8 cellular contexts compared by ENCODE assay signal in the genomic region with DNA sequence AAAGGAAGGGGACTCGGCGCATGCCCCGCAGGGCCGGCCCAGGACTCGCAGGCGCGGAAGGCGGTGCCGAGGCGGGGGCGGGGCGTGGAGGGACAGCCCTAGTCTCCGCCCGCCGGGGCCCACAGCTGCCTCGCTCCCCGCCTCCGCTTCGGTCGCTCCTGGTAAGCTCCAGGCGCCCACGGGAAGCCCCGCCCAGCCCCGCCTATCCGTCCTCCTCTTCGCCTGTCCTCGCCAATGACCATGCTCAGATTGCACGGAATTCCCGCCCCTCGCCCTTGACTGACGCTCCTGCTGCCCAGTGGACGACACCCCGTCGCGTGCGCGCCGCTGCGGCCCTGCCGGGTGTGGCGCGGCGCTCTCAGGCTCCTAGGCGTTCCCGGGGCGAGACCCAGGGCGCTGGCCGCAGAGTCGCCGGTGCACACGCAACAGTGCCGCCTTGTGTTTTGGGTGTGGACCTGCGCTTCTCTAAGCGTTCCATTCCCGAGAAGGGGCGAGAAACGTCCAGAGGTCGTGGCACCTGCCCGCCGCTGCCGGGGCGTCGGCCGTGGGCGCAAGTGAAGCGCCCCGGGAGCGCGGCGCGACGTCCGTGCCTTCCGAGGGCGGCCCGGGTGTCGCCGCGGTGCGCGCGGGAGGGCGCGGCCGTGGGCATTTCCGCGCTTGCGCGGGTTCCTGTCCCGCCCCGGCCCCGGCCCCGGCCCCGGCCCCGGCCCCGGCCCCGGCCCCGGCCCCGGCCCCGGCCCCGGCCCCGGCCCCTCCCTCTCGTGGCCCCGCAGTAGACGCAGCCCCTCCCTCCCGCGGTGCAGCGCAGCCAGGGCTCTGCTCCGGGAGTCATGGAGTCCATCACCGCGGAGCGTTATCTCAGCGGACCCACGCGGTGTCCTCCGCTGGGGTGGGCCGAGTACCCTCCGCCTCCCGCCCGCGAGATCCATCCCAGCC. TPM values are rescaled to one million over a fixed set of nuclear protein-coding genes. Genes with fewer than 3 reads are reported as not detected.
DNase-seq lines count a peak whose midpoint lies in the region; ATAC-seq, FAIRE-seq and TF ChIP-seq lines count a peak whose summit lies in the region.
"Not testable (repeated sequence)": the region's sequence is repeated elsewhere in the genome, so short reads cannot be mapped to it uniquely, and the experiment has no call there.

No MANE protein-coding gene starts in this region.

- CTCF ChIA-PET in T-cell (lab: Charles Lee), result not testable (repeated sequence)

- not testable (repeated sequence) for H3K27me3 ChIP-seq in bronchial epithelial cell (ENCODE audit: control insufficient read depth, insufficient read depth, low read length); left lung; tibial artery

- POLR2A ChIA-PET in T-cell (lab: Charles Lee), result not testable (repeated sequence)

- not testable (repeated sequence) for H3K27ac Mint-ChIP-seq in T-cell

- TF ChIP-seq CTCF in bronchial epithelial cell (IDR thresholded peaks at IDR 0.05; ENCODE audit: insufficient read depth, low read length, severe bottlenecking); left lung (IDR thresholded peaks at IDR 0.05); tibial artery (IDR thresholded peaks at IDR 0.05): not testable (repeated sequence)

- not testable (repeated sequence) for H3K4me3 ChIP-seq in bronchial epithelial cell (ENCODE audit: low read depth, low read length); left lung
- peak overlapping the region; percentile 32 to 42 for H3K4me3 ChIP-seq in tibial artery

- H3K36me3 Mint-ChIP-seq in T-cell, result not testable (repeated sequence)

- H3K4me3 Mint-ChIP-seq in T-cell, result not testable (repeated sequence)

- not testable (repeated sequence) for H3K27me3 Mint-ChIP-seq in T-cell

- FAIRE-seq in bronchial epithelial cell (lab: Jason Lieb, UNC), result peak; percentile 82

- H3K36me3 ChIP-seq in bronchial epithelial cell (ENCODE audit: control insufficient read depth, insufficient read depth, low read length); left lung; tibial artery: not testable (repeated sequence)

- intact Hi-C loops in left lung (cut with DNase I); tibial artery (cut with DNase I; ENCODE audit: low total_unique reads): not testable (repeated sequence)

- H3K27ac ChIP-seq in left lung, result peak overlapping the region; percentile 62 to 68
- peak overlapping the region in 1 of 2 donors; percentile 64 for H3K27ac ChIP-seq in tibial artery

- ATAC-seq in GM18499 (IDR thresholded peaks at IDR 0.05; ENCODE audit: insufficient read depth, unreplicated experiment) (peak; percentile 42), GM19452 (IDR thresholded peaks at IDR 0.05; ENCODE audit: unreplicated experiment) (peak; percentile 64), HG02623 (IDR thresholded peaks at IDR 0.05; ENCODE audit: unreplicated experiment) (peak; percentile 72), HG03175 (IDR thresholded peaks at IDR 0.05; ENCODE audit: unreplicated experiment) (peak; percentile 76), T-cell (replicated peaks in 1 of 4) (peak; percentile 74 to 82 (median 76)), left lung (peak; percentile 87)

- not testable (repeated sequence) for H3K9me3 Mint-ChIP-seq in T-cell

- not testable (repeated sequence) for H3K4me1 ChIP-seq in left lung, tibial artery

- H3K4me1 Mint-ChIP-seq in T-cell, result not testable (repeated sequence)

- not testable (repeated sequence) for H3K9me3 ChIP-seq in left lung, tibial artery

- DNase-seq in T-cell, result peak in 2 of 34 experiments; percentile 36 to 56
- not testable (repeated sequence) for DNase-seq in bronchial epithelial cell (ENCODE audit: low read depth); left lung
- DNase-seq in tibial artery, result peak in 1 of 2 donors; percentile 32

RNA-seq across cellular contexts. Expression of gene RPL10, which starts 8.1 kb away (rescaled TPM):
- total RNA-seq in T-cell (1,000 to 10,000 TPM; 5,175 to 6,006 (median 5,765) TPM), bronchial epithelial cell (2,240 and 6,023 TPM in 2 replicates), left lung (1,000 to 10,000 TPM; 2,309 to 2,455 TPM)

RNA-seq across cellular contexts. Expression of gene EMD, which starts 11.0 kb away (rescaled TPM):
- total RNA-seq in T-cell (100 to 1,000 TPM in 2 of 5 donors, 10 to 100 TPM in 3; 73.4 to 136 (median 80.4) TPM), bronchial epithelial cell (16.1 and 27.3 TPM in 2 replicates), left lung (10 to 100 TPM; 50.1 to 56.6 TPM)

RNA-seq across cellular contexts. Expression of gene FLNA, which starts 15.6 kb away (rescaled TPM):
- total RNA-seq in T-cell (1,000 to 10,000 TPM in 4 of 5 donors, 100 to 1,000 TPM in 1; 893 to 1,483 (median 1,268) TPM), bronchial epithelial cell (676 and 858 TPM in 2 replicates), left lung (1,000 to 10,000 TPM; 1,139 to 1,793 TPM)

RNA-seq across cellular contexts. Expression of gene DNASE1L1, which starts 19.0 kb away (rescaled TPM):
- total RNA-seq in T-cell (10 to 100 TPM; 22.6 to 31.3 (median 25.5) TPM), bronchial epithelial cell (38.7 and 70.7 TPM in 2 replicates), left lung (10 to 100 TPM; 34.7 to 36.1 TPM)

RNA-seq across cellular contexts. Expression of gene TAFAZZIN, which starts 21.3 kb away (rescaled TPM):
- total RNA-seq in T-cell, result 100 to 1,000 TPM in 3 of 5 donors, 10 to 100 TPM in 2; 89.8 to 144 (median 129) TPM
- total RNA-seq in bronchial epithelial cell, result 20.6 and 22.4 TPM in 2 replicates
- 10 to 100 TPM; 34.7 to 45.5 TPM for total RNA-seq in left lung
